ENCODE assay signal across 8 cellular contexts in the genomic region with DNA sequence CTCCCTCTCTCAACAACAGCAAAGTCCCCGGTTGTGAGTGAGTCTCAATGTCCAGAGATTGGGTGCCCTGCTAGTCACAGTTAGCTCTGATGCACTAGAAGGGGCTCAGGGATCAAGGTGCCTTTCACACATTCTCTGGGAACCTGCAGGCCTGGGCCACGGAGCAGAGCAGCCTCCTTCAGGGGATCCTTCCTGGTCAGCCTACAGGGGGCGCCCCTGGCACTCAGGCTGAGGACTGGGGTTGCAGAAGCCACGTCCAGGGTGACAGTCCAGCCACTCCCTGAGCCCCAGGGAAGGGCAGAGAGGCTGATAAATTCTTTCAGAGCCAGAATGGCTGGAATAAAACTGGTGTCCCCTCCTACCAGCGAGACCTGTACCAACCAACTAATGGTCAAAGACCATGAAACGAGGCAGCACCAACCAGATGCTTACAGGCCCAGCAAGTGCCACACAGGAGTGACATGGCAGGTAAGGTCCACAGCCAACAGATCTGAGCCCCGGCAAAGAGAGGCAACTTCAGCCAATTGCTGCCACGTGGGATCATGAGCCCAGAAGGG. TPM values are rescaled to one million over a fixed set of nuclear protein-coding genes. Genes with fewer than 3 reads are reported as not detected.
DNase-seq lines count a peak whose midpoint lies in the region; ATAC-seq, FAIRE-seq and TF ChIP-seq lines count a peak whose summit lies in the region.

No MANE protein-coding gene starts in this region.

- TF ChIP-seq CTCF in body of pancreas (IDR thresholded peaks at IDR 0.05): peak; percentile 52 to 77 (median 71)
- peak; percentile 71 to 78 (median 78) for TF ChIP-seq CTCF in keratinocyte (optimal IDR thresholded peaks at IDR 0.05 in 1 of 3, IDR thresholded peaks at IDR 0.05 in 1 of 3, conservative IDR thresholded peaks at IDR 0.05 in 1 of 3; ENCODE audit: extremely low read depth in 1 of 3, insufficient read depth in 2 of 3, low read length in 3 of 3)

- FAIRE-seq in keratinocyte (lab: Jason Lieb, UNC): no peak

- H3K27ac ChIP-seq in body of pancreas (no peak overlapping the region), keratinocyte (ENCODE audit: control insufficient read depth, insufficient read depth, low read length) (no peak overlapping the region)

- H3K36me3 ChIP-seq in body of pancreas (replicated peaks in 1 of 2; ENCODE audit: insufficient read depth in 1 of 2, low read depth in 2 of 2): no peaks in the 10 kb centered on the region
- peaks cover 0 to 2% of the 10 kb centered on the region in 2 experiments for H3K36me3 ChIP-seq in keratinocyte (ENCODE audit: control insufficient read depth in 2 of 2, extremely low read depth in 1 of 2, insufficient read depth in 2 of 2, low read length in 2 of 2)

- H3K4me3 ChIP-seq in body of pancreas: no peak overlapping the region
- H3K4me3 ChIP-seq in keratinocyte (ENCODE audit: control insufficient read depth in 2 of 3, extremely low read depth in 1 of 3, insufficient read depth in 2 of 3, low read depth in 1 of 3, low read length in 3 of 3): no peak overlapping the region

- DNase-seq in EL (peak; percentile 57), HK-2 (ENCODE audit: unreplicated experiment) (peak; percentile 57), T-helper 9 cell (peak; percentile 55), body of pancreas (peak; percentile 73 to 75 (median 74)), keratinocyte (ENCODE audit: low read depth, low spot score) (no peak), NCI-H345 treated with DMSO at 0.1 percent for 48 hours (lab: John Stamatoyannopoulos, UW; ENCODE audit: unreplicated experiment) (no peak)
- peak; percentile 66 for DNase-seq in stimulated activated CD4-positive, alpha-beta T cell treated with anti-CD3 and anti-CD28 coated beads, Interleukin-4, amount 100 ng/mL, for 24 hours

- intact Hi-C loops in body of pancreas (cut with DNase I): loop anchor here (10.0 kb wide), 1 partner anchor 259 kb away; no protein-coding TSS in a partner anchor

- peak; percentile 79 for ATAC-seq in body of pancreas
- no peak for ATAC-seq in HG02840 (IDR thresholded peaks at IDR 0.05; ENCODE audit: low FRiP score, unreplicated experiment)

- H4K20me1 ChIP-seq in keratinocyte (ENCODE audit: control insufficient read depth, extremely low read depth, insufficient read depth, low read length): no peaks in the 10 kb centered on the region

- H2AFZ ChIP-seq in keratinocyte (ENCODE audit: control insufficient read depth, low read length): no peak overlapping the region

- H3K9ac ChIP-seq in keratinocyte (ENCODE audit: control insufficient read depth, extremely low read depth, insufficient read depth, low read length): no peak overlapping the region

- no peaks in the 10 kb centered on the region for H3K4me1 ChIP-seq in body of pancreas
- peaks cover 21% of the 10 kb centered on the region for H3K4me1 ChIP-seq in keratinocyte (ENCODE audit: control insufficient read depth, extremely low read depth, insufficient read depth, low read length)

- H3K9me3 ChIP-seq in body of pancreas (no peaks in the 10 kb centered on the region), keratinocyte (ENCODE audit: control insufficient read depth, low read depth, low read length) (no peaks in the 10 kb centered on the region)

- dilution Hi-C loops in keratinocyte (cut with MboI; ENCODE audit: extremely low pct_ligation_motif_present, low sequenced_read_pairs): no loop called here

- H3K27me3 ChIP-seq in body of pancreas: no peaks in the 10 kb centered on the region
- H3K27me3 ChIP-seq in keratinocyte (ENCODE audit: control insufficient read depth, extremely low read depth, insufficient read depth, low read length): no peaks in the 10 kb centered on the region

- 37 to 60% methylated on average over 3 to 8 of the region's 8 CpGs for WGBS in body of pancreas, 2 donors

- no peaks in the 10 kb centered on the region for H3K79me2 ChIP-seq in keratinocyte (ENCODE audit: control insufficient read depth, insufficient read depth, low read length)

- no peak for TF ChIP-seq POLR2A in body of pancreas (IDR thresholded peaks at IDR 0.05)

- H3K4me2 ChIP-seq in keratinocyte (ENCODE audit: control insufficient read depth, extremely low read depth, insufficient read depth, low read depth, low read length): no peak overlapping the region

- no peaks in the 10 kb centered on the region for H3K9me1 ChIP-seq in keratinocyte (ENCODE audit: control insufficient read depth, extremely low read depth, insufficient read depth, low read length)

RNA-seq across cellular contexts. Expression of a gene that starts 43.5 kb away (rescaled TPM):
- 10 to 100 TPM in 1 of 2 donors, 1 to 10 TPM in 1; 9.1 to 11.2 TPM for total RNA-seq in body of pancreas
- polyA plus RNA-seq in keratinocyte: 4.0 to 6.0 TPM (median 4.1 TPM) in 3 replicates
- 0.35 TPM for polyA plus RNA-seq in keratinocyte (2011; ENCODE audit: low read depth)
- polyA plus RNA-seq in keratinocyte (2011; cell fraction: cytosol; rRNA removed): 3.3 and 5.4 TPM in 2 replicates
- polyA plus RNA-seq in keratinocyte (2011; cell fraction: nucleus; rRNA removed): 7.8 and 12.7 TPM in 2 replicates
- 1.7 and 9.0 TPM in 2 replicates for polyA plus RNA-seq in keratinocyte (2012; ENCODE audit: low replicate concordance)
- polyA minus RNA-seq in keratinocyte: 12.7 to 27.7 TPM (median 16.2 TPM) in 3 replicates
- polyA minus RNA-seq in keratinocyte (2011; cell fraction: cytosol; rRNA and poly(A)+ RNA removed): 15.5 TPM
- polyA minus RNA-seq in keratinocyte (2011; cell fraction: nucleus; rRNA and poly(A)+ RNA removed): 15.7 and 17.3 TPM in 2 replicates

RNA-seq across cellular contexts. Expression of a gene that starts 48.7 kb away (rescaled TPM):
- 10 to 100 TPM; 18.1 to 24.1 TPM for total RNA-seq in body of pancreas
- 37.6 to 49.4 TPM (median 39.6 TPM) in 3 replicates for polyA plus RNA-seq in keratinocyte
- 44.7 TPM for polyA plus RNA-seq in keratinocyte (2011; ENCODE audit: low read depth)
- 36.4 and 39.5 TPM in 2 replicates for polyA plus RNA-seq in keratinocyte (2011; cell fraction: cytosol; rRNA removed)
- 51.1 and 59.2 TPM in 2 replicates for polyA plus RNA-seq in keratinocyte (2011; cell fraction: nucleus; rRNA removed)
- 21.3 and 31.2 TPM in 2 replicates for polyA plus RNA-seq in keratinocyte (2012; ENCODE audit: low replicate concordance)
- 32.2 to 39.9 TPM (median 34.6 TPM) in 3 replicates for polyA minus RNA-seq in keratinocyte
- polyA minus RNA-seq in keratinocyte (2011; cell fraction: cytosol; rRNA and poly(A)+ RNA removed): 25.9 TPM
- 22.7 and 28.5 TPM in 2 replicates for polyA minus RNA-seq in keratinocyte (2011; cell fraction: nucleus; rRNA and poly(A)+ RNA removed)

RNA-seq across cellular contexts. Expression of a gene that starts 59.0 kb away (rescaled TPM):
- 10 to 100 TPM; 15.0 to 28.3 TPM for total RNA-seq in body of pancreas
- 5.5 to 10.7 TPM (median 6.5 TPM) in 3 replicates for polyA plus RNA-seq in keratinocyte
- 3.0 TPM for polyA plus RNA-seq in keratinocyte (2011; ENCODE audit: low read depth)
- polyA plus RNA-seq in keratinocyte (2011; cell fraction: cytosol; rRNA removed): 3.1 and 5.9 TPM in 2 replicates
- polyA plus RNA-seq in keratinocyte (2011; cell fraction: nucleus; rRNA removed): 26.0 and 31.1 TPM in 2 replicates
- polyA plus RNA-seq in keratinocyte (2012; ENCODE audit: low replicate concordance): 5.8 and 7.6 TPM in 2 replicates
- 9.2 to 21.3 TPM (median 14.8 TPM) in 3 replicates for polyA minus RNA-seq in keratinocyte
- polyA minus RNA-seq in keratinocyte (2011; cell fraction: cytosol; rRNA and poly(A)+ RNA removed): 8.6 TPM
- 13.3 and 14.0 TPM in 2 replicates for polyA minus RNA-seq in keratinocyte (2011; cell fraction: nucleus; rRNA and poly(A)+ RNA removed)

Comparison
In these comparisons a context has a peak if more than half of its experiments do, and no peak if none do; other contexts are left out.
1. DNase-seq: peak in EL (single experiment), HK-2 (single experiment), T-helper 9 cell (single experiment), body of pancreas (4 of 4) and stimulated activated CD4-positive, alpha-beta T cell treated with anti-CD3 and anti-CD28 coated beads, Interleukin-4, amount 100 ng/mL, for 24 hours (single experiment); none in keratinocyte (single experiment) and NCI-H345 treated with DMSO at 0.1 percent for 48 hours (single experiment).